In the genomic region with DNA sequence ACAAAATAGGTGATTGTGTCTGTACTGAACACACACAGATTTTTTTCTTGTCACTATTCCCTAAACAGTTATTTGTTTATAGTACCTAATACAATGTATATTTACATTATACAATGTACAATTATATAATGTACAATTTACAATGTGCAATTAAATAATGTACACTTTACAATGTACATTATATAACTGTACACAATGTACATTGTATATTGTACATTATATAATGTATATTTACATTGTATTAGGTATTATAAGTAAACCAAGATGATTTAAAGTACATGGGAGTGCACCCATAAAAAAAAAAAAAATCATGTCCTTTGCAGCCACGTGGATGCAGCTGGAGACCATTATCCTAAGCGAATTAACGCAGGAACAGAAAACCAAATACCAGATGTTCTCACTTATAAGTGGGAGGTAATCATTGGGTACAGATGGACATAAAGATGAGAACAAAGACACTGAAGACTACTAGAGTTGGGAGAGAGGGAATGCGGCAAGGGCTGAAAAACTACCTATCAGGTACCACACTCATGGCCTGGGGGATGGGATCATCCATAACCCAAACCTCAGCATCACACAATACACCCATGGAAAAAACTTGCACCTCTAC, we compare ENCODE assay signal across 16 cellular contexts.
DNase-seq lines count a peak whose midpoint lies in the region; ATAC-seq and TF ChIP-seq lines count a peak whose summit lies in the region.
"Had no signal": no experiment of that assay in that cellular context is flagged by ENCODE, and none has a peak within 500 bp of the region (broad histone marks: within the 10 kb centered on the region; RNA-seq: fewer than 3 reads in every experiment).

No MANE protein-coding gene starts in this region.

- H3K23ac ChIP-seq in mesenchymal stem cell (ENCODE audit: low read length in 2 of 2) = no peak overlapping the region

- H4K8ac ChIP-seq in mesenchymal stem cell (ENCODE audit: low read length) = no peak overlapping the region

- H3K9me3 ChIP-seq in Karpas-422 (ENCODE audit: low read length) (no peaks in the 10 kb centered on the region), OCI-LY7 (ENCODE audit: low read length) (no peaks in the 10 kb centered on the region), mesenchymal stem cell (ENCODE audit: control insufficient read depth, low read length) (no peaks in the 10 kb centered on the region), prostate gland (no peaks in the 10 kb centered on the region)
- H3K9me3 ChIP-seq: BLaER1 treated with 17β-estradiol and CSF1 and Interleukin-3, amounts not matched to agents 10 nM and 100 nM; MG63; Peyer's patch had no signal

- H2AK5ac ChIP-seq in mesenchymal stem cell (ENCODE audit: low read length, severe bottlenecking) = peak overlapping the region; percentile 52

- no peaks in the 10 kb centered on the region for H3K9me2 ChIP-seq in Karpas-422 (replicated peaks; ENCODE audit: insufficient read depth, low read length)
- H3K9me2 ChIP-seq in OCI-LY7 (ENCODE audit: insufficient read depth, low read length) = no peaks in the 10 kb centered on the region

- no peak for TF ChIP-seq POLR2A in prostate gland (IDR thresholded peaks at IDR 0.05)

- peak overlapping the region; percentile 64 for H3K4me2 ChIP-seq in Karpas-422 (ENCODE audit: low read depth, low read length, poor library complexity, severe bottlenecking)
- no peak overlapping the region for H3K4me2 ChIP-seq in OCI-LY7 (ENCODE audit: low read length)
- no peak overlapping the region for H3K4me2 ChIP-seq in mesenchymal stem cell (ENCODE audit: low read length, poor library complexity, severe bottlenecking)
- H3K4me2 ChIP-seq: BLaER1 treated with 17β-estradiol and CSF1 and Interleukin-3, amounts not matched to agents 10 nM and 100 nM; KMS-11 had no signal

- no peak overlapping the region for H3K14ac ChIP-seq in mesenchymal stem cell (ENCODE audit: low read length in 2 of 2)

- 90% methylated on average over 3 of the region's 4 CpGs for WGBS in mesenchymal stem cell
- 70% methylated on average over 4 of the region's 4 CpGs for WGBS in prostate gland

- no TSS peak for BruUV-seq in OCI-LY7 (replicated peaks; lab: Mats Ljungman, UMichigan)

- H3K79me2 ChIP-seq in Karpas-422 (ENCODE audit: low read length) (peaks cover 70% of the 10 kb centered on the region), OCI-LY7 (ENCODE audit: insufficient read depth, low read depth, low read length) (no peaks in the 10 kb centered on the region)

- POLR2A ChIA-PET in OCI-LY7 (lab: Charles Lee) = no interaction called here

- H3K36me3 ChIP-seq in Karpas-422 (ENCODE audit: insufficient read depth, low read length) (peaks cover 4% of the 10 kb centered on the region; the same call in 1 of the 2 replicates), OCI-LY7 (ENCODE audit: insufficient read depth, low read length) (peaks cover 3% of the 10 kb centered on the region; the same call in 1 of the 2 replicates), mesenchymal stem cell (ENCODE audit: control insufficient read depth in 1 of 2, insufficient read depth in 2 of 2, low read depth in 1 of 2, low read length in 2 of 2) (peaks cover 2 to 14% of the 10 kb centered on the region in 2 experiments), prostate gland (no peaks in the 10 kb centered on the region)
- H3K36me3 ChIP-seq: Peyer's patch had no signal

- no peak overlapping the region for H2BK120ac ChIP-seq in mesenchymal stem cell (ENCODE audit: low read depth, low read length)

- H3K18ac ChIP-seq in mesenchymal stem cell (ENCODE audit: low read depth in 1 of 2, low read length in 2 of 2) = no peak overlapping the region

- no peak overlapping the region for H2BK15ac ChIP-seq in mesenchymal stem cell (ENCODE audit: low read depth, poor library complexity, severe bottlenecking)

- no peak for ATAC-seq in activated CD4-positive, CD25-positive, alpha-beta regulatory T cell treated with anti-CD3 and anti-CD28 coated beads, Interleukin-2, amount 50 U/mL, for 24 hours

- H4K20me1 ChIP-seq in Karpas-422 (ENCODE audit: insufficient read depth, low read depth, low read length) = no peaks in the 10 kb centered on the region
- H4K20me1 ChIP-seq in OCI-LY7 (ENCODE audit: insufficient read depth, low read length) = no peaks in the 10 kb centered on the region

- H2BK12ac ChIP-seq in mesenchymal stem cell (ENCODE audit: low read length in 2 of 2) = no peak overlapping the region

- H3K27ac ChIP-seq in Karpas-422 (ENCODE audit: low read length) (no peak overlapping the region), OCI-LY7 (ENCODE audit: low read depth, low read length, poor library complexity, severe bottlenecking) (peak overlapping the region; percentile 59), mesenchymal stem cell (ENCODE audit: low read length, poor library complexity, severe bottlenecking) (no peak overlapping the region), prostate gland (peak overlapping the region in 1 of 2 donors; percentile 83)
- H3K27ac ChIP-seq: BLaER1 treated with 17β-estradiol and CSF1 and Interleukin-3, amounts not matched to agents 10 nM and 100 nM; KMS-11; Peyer's patch had no signal

- CTCF ChIA-PET in OCI-LY7 (lab: Charles Lee; ENCODE audit: unreplicated experiment) = no interaction called here

- H3K4me1 ChIP-seq in Karpas-422 (ENCODE audit: low read length) (peaks cover 28% of the 10 kb centered on the region), OCI-LY7 (ENCODE audit: insufficient read depth, low read length, poor library complexity, severe bottlenecking) (peaks cover 50% of the 10 kb centered on the region), mesenchymal stem cell (ENCODE audit: control insufficient read depth, insufficient read depth, low read depth, low read length) (peaks cover 5% of the 10 kb centered on the region), prostate gland (replicated peaks) (no peaks in the 10 kb centered on the region)
- H3K4me1 ChIP-seq: Peyer's patch had no signal

- intact Hi-C loops in OCI-LY7 (cut with micrococcal nuclease; ENCODE audit: unreplicated experiment) (no loop called here), prostate gland (cut with DNase I) (no loop called here)

- no peak overlapping the region for H3K9ac ChIP-seq in Karpas-422 (ENCODE audit: low read length)
- no peak overlapping the region for H3K9ac ChIP-seq in mesenchymal stem cell (ENCODE audit: low read length)
- H3K9ac ChIP-seq: BLaER1 treated with 17β-estradiol and CSF1 and Interleukin-3, amounts not matched to agents 10 nM and 100 nM; KMS-11 had no signal

- no peak overlapping the region for H2AFZ ChIP-seq in Karpas-422 (ENCODE audit: low read length)
- no peak overlapping the region for H2AFZ ChIP-seq in OCI-LY7 (ENCODE audit: low read length)
- no peak overlapping the region for H2AFZ ChIP-seq in mesenchymal stem cell (ENCODE audit: low read depth, low read length)

- H3K27me3 ChIP-seq in Karpas-422 (ENCODE audit: low read length) (no peaks in the 10 kb centered on the region), mesenchymal stem cell (ENCODE audit: control insufficient read depth in 1 of 2, insufficient read depth in 1 of 2, low read length in 2 of 2) (no peaks in the 10 kb centered on the region), prostate gland (replicated peaks; ENCODE audit: insufficient read depth) (no peaks in the 10 kb centered on the region)
- H3K27me3 ChIP-seq: BLaER1 treated with 17β-estradiol and CSF1 and Interleukin-3, amounts not matched to agents 10 nM and 100 nM; MG63; Peyer's patch had no signal

- no peak overlapping the region for H4K91ac ChIP-seq in mesenchymal stem cell (ENCODE audit: low read length)

- H2BK5ac ChIP-seq in mesenchymal stem cell (ENCODE audit: low read depth, low read length, poor library complexity, severe bottlenecking) = no peak overlapping the region

- no peak overlapping the region for H3K4me3 ChIP-seq in Karpas-422 (ENCODE audit: low read length)
- H3K4me3 ChIP-seq in OCI-LY7 (ENCODE audit: low read depth, low read length, poor library complexity, severe bottlenecking) = no peak overlapping the region
- H3K4me3 ChIP-seq in mesenchymal stem cell (ENCODE audit: insufficient read depth in 1 of 2, low read depth in 1 of 2, low read length in 2 of 2) = no peak overlapping the region
- H3K4me3 ChIP-seq in prostate gland = no peak overlapping the region
- H3K4me3 ChIP-seq: BLaER1 treated with 17β-estradiol and CSF1 and Interleukin-3, amounts not matched to agents 10 nM and 100 nM; MG63; Peyer's patch had no signal

- H3K79me1 ChIP-seq in mesenchymal stem cell (replicated peaks; ENCODE audit: low read length, poor library complexity, severe bottlenecking) = peaks cover 36% of the 10 kb centered on the region

- no peak for DNase-seq in Karpas-422
- DNase-seq in NCI-H2171 treated with DMSO at 0.1 percent for 48 hours (lab: John Stamatoyannopoulos, UW) = peak; percentile 87
- no peak for DNase-seq in OCI-LY7 (ENCODE audit: low spot score)
- DNase-seq in mesenchymal stem cell = no peak
- no peak for DNase-seq in prostate gland (ENCODE audit: low spot score)
- DNase-seq in DMS79 treated with DMSO at 0.1 percent for 48 hours (lab: John Stamatoyannopoulos, UW) = no peak
- DNase-seq: COR-L47, H9, MG63, NCI-H2081 treated with DMSO at 0.1 percent for 48 hours, Peyer's patch, Right ventricle myocardium superior, T-helper 2 cell had no signal

- TF ChIP-seq CTCF in OCI-LY7 (conservative IDR thresholded peaks at IDR 0.05; ENCODE audit: low read length) (no peak), prostate gland (IDR thresholded peaks at IDR 0.05) (no peak)

- H3K4ac ChIP-seq in mesenchymal stem cell (ENCODE audit: low read depth in 1 of 2, low read length in 2 of 2) = no peak overlapping the region
